ENCODE assay signal across 8 cellular contexts in the genomic region with DNA sequence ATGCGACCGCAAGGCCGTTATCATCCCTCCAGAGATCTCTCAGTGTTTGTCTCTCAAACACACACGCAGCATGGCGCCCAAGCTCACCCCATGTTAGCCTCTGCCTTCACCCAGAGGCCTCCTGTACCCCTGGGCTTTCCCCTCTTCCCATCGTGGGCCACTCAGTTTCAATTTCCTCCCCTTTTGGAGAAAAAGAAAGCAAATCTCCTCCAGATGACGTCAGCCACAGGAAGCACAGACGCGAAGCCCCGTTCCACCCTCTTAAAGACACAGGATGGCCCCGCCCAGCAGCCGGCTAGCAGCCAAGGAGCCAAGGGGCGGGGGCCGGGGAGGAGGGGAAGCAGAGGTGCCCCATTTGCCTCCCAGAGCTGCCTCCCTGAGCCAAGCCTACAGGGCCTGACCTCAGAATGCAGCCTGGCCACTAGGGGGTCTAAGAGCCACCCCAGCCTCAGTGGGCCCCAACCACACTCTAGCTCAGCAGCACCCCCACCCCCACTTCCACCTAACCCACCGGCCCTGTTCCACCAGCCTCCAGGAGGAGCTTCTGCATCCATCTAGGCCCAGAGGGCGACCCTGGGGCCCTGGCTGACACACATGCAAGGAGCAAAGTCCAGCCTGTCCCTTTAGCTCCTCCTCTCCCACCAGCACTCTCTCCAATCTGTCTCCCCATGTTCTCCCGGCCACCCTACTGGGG. TPM values are rescaled to one million over a fixed set of nuclear protein-coding genes. Genes with fewer than 3 reads are reported as not detected.
A peak's percentile ranks its signal among the peaks of the same experiment; 100 is the strongest.
DNase-seq lines count a peak whose midpoint lies in the region; ATAC-seq and TF ChIP-seq lines count a peak whose summit lies in the region.

No MANE protein-coding gene starts in this region.

- peaks cover 0 to 54% of the 10 kb centered on the region in 2 donors for H3K4me1 ChIP-seq in right atrium auricular region
- peaks cover 25% of the 10 kb centered on the region for H3K4me1 ChIP-seq in prostate gland (replicated peaks)
- no peaks in the 10 kb centered on the region for H3K4me1 ChIP-seq in urinary bladder (ENCODE audit: insufficient read depth)

- peak; percentile 44 for DNase-seq in NCI-H1092 (lab: John Stamatoyannopoulos, UW)
- DNase-seq in T-helper 1 cell, result peak; percentile 88 to 99 (median 93)
- DNase-seq in amniotic stem cell (lab: John Stamatoyannopoulos, UW), result peak; percentile 92
- peak; percentile 95 for DNase-seq in right atrium auricular region (ENCODE audit: low spot score)
- DNase-seq in prostate gland (ENCODE audit: low spot score), result peak; percentile 88

- H3K9me3 ChIP-seq in right atrium auricular region (no peaks in the 10 kb centered on the region), prostate gland (no peaks in the 10 kb centered on the region)

- 4% methylated on average over 17 of the region's 17 CpGs for WGBS in prostate gland
- WGBS in urinary bladder, result 3% methylated on average over 17 of the region's 17 CpGs

- intact Hi-C loops in prostate gland (cut with DNase I), result no loop called here

- peak; percentile 67 for TF ChIP-seq POLR2A in prostate gland (IDR thresholded peaks at IDR 0.05)

- H3K27ac ChIP-seq in right atrium auricular region, result peak overlapping the region; percentile 96 to 99
- H3K27ac ChIP-seq in prostate gland, result peak overlapping the region; percentile 93 to 98
- H3K27ac ChIP-seq in urinary bladder (ENCODE audit: low read depth), result peak overlapping the region; percentile 99

- no peaks in the 10 kb centered on the region for H3K27me3 ChIP-seq in right atrium auricular region
- H3K27me3 ChIP-seq in prostate gland (replicated peaks; ENCODE audit: insufficient read depth), result no peaks in the 10 kb centered on the region

- H3K36me3 ChIP-seq in right atrium auricular region (peaks cover 14% of the 10 kb centered on the region), prostate gland (peaks cover 0 to 7% of the 10 kb centered on the region in 2 donors), urinary bladder (ENCODE audit: insufficient read depth) (no peaks in the 10 kb centered on the region)

- ATAC-seq in HG02623 (IDR thresholded peaks at IDR 0.05; ENCODE audit: unreplicated experiment), result peak; percentile 74

- peak; percentile 70 for TF ChIP-seq CTCF in GM12873 (IDR thresholded peaks at IDR 0.05; ENCODE audit: insufficient read depth, low read depth, low read length, missing control alignments)
- peak; percentile 19 to 60 for TF ChIP-seq CTCF in right atrium auricular region (IDR thresholded peaks at IDR 0.05)
- TF ChIP-seq CTCF in prostate gland (IDR thresholded peaks at IDR 0.05), result peak in 2 of 4 experiments; percentile 45 to 46

- H3K4me3 ChIP-seq in right atrium auricular region (peak overlapping the region; percentile 69 to 74), prostate gland (peak overlapping the region; percentile 36 to 51), urinary bladder (ENCODE audit: low read depth, low read length) (peak overlapping the region; percentile 61)

RNA-seq across cellular contexts. Expression of a gene that starts 26.5 kb away (rescaled TPM):
- total RNA-seq in right atrium auricular region, result 1 to 10 TPM; 2.0 to 3.1 TPM
- 10 to 100 TPM in 1 of 2 donors, 1 to 10 TPM in 1; 7.7 to 16.5 TPM for total RNA-seq in prostate gland
- 4.7 TPM for total RNA-seq in urinary bladder
- 6.6 TPM for polyA plus RNA-seq in urinary bladder

RNA-seq across cellular contexts. Expression of a gene that starts 30.9 kb away (rescaled TPM):
- total RNA-seq in right atrium auricular region (100 to 1,000 TPM in 1 of 2 donors, 10 to 100 TPM in 1; 66.9 to 120 TPM), prostate gland (100 to 1,000 TPM; 152 to 231 TPM), urinary bladder (62.5 TPM)
- polyA plus RNA-seq in urinary bladder, result 209 TPM

RNA-seq across cellular contexts. Expression of a gene that starts 33.0 kb away (rescaled TPM):
- total RNA-seq in right atrium auricular region (100 to 1,000 TPM; 194 to 286 TPM), prostate gland (100 to 1,000 TPM; 310 to 446 TPM), urinary bladder (127 TPM)
- 262 TPM for polyA plus RNA-seq in urinary bladder

RNA-seq across cellular contexts. Expression of a gene that starts 33.2 kb away (rescaled TPM):
- 1 to 10 TPM; 8.4 to 9.2 TPM for total RNA-seq in right atrium auricular region
- total RNA-seq in prostate gland, result 10 to 100 TPM; 12.7 to 14.8 TPM
- total RNA-seq in urinary bladder, result 6.0 TPM
- polyA plus RNA-seq in urinary bladder, result 17.6 TPM

RNA-seq across cellular contexts. Expression of a gene that starts 43.2 kb away (rescaled TPM):
- total RNA-seq in right atrium auricular region (10 to 100 TPM; 69.4 to 73.0 TPM), prostate gland (100 to 1,000 TPM; 115 to 182 TPM), urinary bladder (22.7 TPM)
- polyA plus RNA-seq in urinary bladder, result 65.7 TPM

Comparison
In these comparisons a context has a peak if more than half of its experiments do, and no peak if none do; other contexts are left out.
1. Peak in every context shown above with its lines: DNase-seq, ATAC-seq, H3K4me3 ChIP-seq and H3K27ac ChIP-seq.
2. DNase-seq: peak in every context shown above with its lines; median percentile 95 in right atrium auricular region; 93 in T-helper 1 cell; 92 in amniotic stem cell; 88 in prostate gland; 44 in NCI-H1092.